Comparison of ENCODE assay signal across 14 cellular contexts in genomic region chr9:72947987-72948465, GRCh38. TPM values are rescaled to one million over a fixed set of nuclear protein-coding genes. Genes with fewer than 3 reads are reported as not detected.
DNase-seq lines count a peak whose midpoint lies in the region; ATAC-seq and TF ChIP-seq lines count a peak whose summit lies in the region.
"Had no signal": no experiment of that assay in that cellular context is flagged by ENCODE, and none has a peak within 500 bp of the region (broad histone marks: within the 10 kb centered on the region; RNA-seq: fewer than 3 reads in every experiment).

No MANE protein-coding gene starts in this region.

- in situ Hi-C loops in ACHN (cut with HindIII; ENCODE audit: low pct_ligation_motif_present, low pct_unique_long_range_greater_than_20kb, low sequenced_read_pairs): no loop called here

- DNase-seq in ACHN (peak; percentile 78), NCI-H748 treated with DMSO at 0.1 percent for 48 hours (lab: John Stamatoyannopoulos, UW) (peak; percentile 62), kidney epithelial cell (ENCODE audit: low read depth) (peak; percentile 44), psoas muscle (no peak), cerebellar nuclear complex (lab: John Stamatoyannopoulos, UW) (no peak), WERI-Rb-1 (no peak), SK-N-DZ (ENCODE audit: low spot score) (no peak)
- DNase-seq in activated CD4-positive, CD25-positive, alpha-beta regulatory T cell treated with anti-CD3 and anti-CD28 coated beads, Interleukin-2, amount 50 U/mL, for 72 hours: no peak
- DNase-seq: activated CD4-positive, alpha-beta T cell treated with anti-CD3 and anti-CD28 coated beads, Interleukin-2, amount 50 U/mL, for 48 hours; effector memory CD4-positive, alpha-beta T cell; NCI-H774; T-helper 17 cell had no signal

- 36 to 71% (median 50%) methylated on average over 3 of the region's 3 CpGs for WGBS in psoas muscle, 3 donors

- TF ChIP-seq CTCF in kidney epithelial cell (IDR thresholded peaks at IDR 0.05; ENCODE audit: insufficient read depth, low read length, poor library complexity, severe bottlenecking): no peak
- no peak for TF ChIP-seq CTCF in psoas muscle (IDR thresholded peaks at IDR 0.05)
- TF ChIP-seq CTCF in WERI-Rb-1 (IDR thresholded peaks at IDR 0.05; ENCODE audit: low read depth, low read length): no peak

- no peaks in the 10 kb centered on the region for H3K9me3 ChIP-seq in psoas muscle
- H3K9me3 ChIP-seq in WERI-Rb-1 (ENCODE audit: severe bottlenecking): no peaks in the 10 kb centered on the region
- H3K9me3 ChIP-seq: neutrophil had no signal

- intact Hi-C loops in psoas muscle (cut with DNase I): no loop called here

- H3K36me3 ChIP-seq in kidney epithelial cell (ENCODE audit: control insufficient read depth, insufficient read depth, low read length) (no peaks in the 10 kb centered on the region), psoas muscle (ENCODE audit: insufficient read depth in 1 of 2, low read depth in 1 of 2) (no peaks in the 10 kb centered on the region), WERI-Rb-1 (no peaks in the 10 kb centered on the region)
- H3K36me3 ChIP-seq: neutrophil had no signal

- ATAC-seq in psoas muscle: no peak
- ATAC-seq: T-helper 17 cell had no signal

- H3K4me1 ChIP-seq in psoas muscle: peaks cover 21% of the 10 kb centered on the region

- H3K27ac ChIP-seq in psoas muscle (no peak overlapping the region), WERI-Rb-1 (no peak overlapping the region)
- H3K27ac ChIP-seq: neutrophil had no signal

- H3K4me3 ChIP-seq in kidney epithelial cell (ENCODE audit: low read depth, low read length) (no peak overlapping the region), psoas muscle (peak overlapping the region; percentile 55), WERI-Rb-1 (ENCODE audit: low read depth, low read length) (no peak overlapping the region)

- H3K27me3 ChIP-seq in kidney epithelial cell (ENCODE audit: control insufficient read depth, insufficient read depth, low read length) (no peaks in the 10 kb centered on the region), psoas muscle (ENCODE audit: insufficient read depth in 3 of 3, low read length in 2 of 3) (no peaks in the 10 kb centered on the region), WERI-Rb-1 (ENCODE audit: insufficient read depth, low read depth, severe bottlenecking) (no peaks in the 10 kb centered on the region)
- H3K27me3 ChIP-seq: neutrophil had no signal

RNA-seq across cellular contexts. Expression of gene ALDH1A1, which starts 4.8 kb away (rescaled TPM):
- total RNA-seq in kidney epithelial cell (1.6 and 3.6 TPM in 2 replicates), psoas muscle (10 to 100 TPM; 14.1 to 57.0 (median 31.7) TPM)
- polyA plus RNA-seq in psoas muscle: 10 to 100 TPM in 2 of 3 donors, 1 to 10 TPM in 1; 7.0 to 21.0 (median 15.0) TPM
- polyA plus RNA-seq in SK-N-DZ (2014; cell fraction: cytosol; rRNA removed): 0.49 TPM in 1 of 2 replicates, not detected in the other
- polyA plus RNA-seq in SK-N-DZ (2014; cell fraction: nucleus; rRNA removed): not detected in 2 replicates
- total RNA-seq: activated T-helper 2 cell treated with anti-CD3 and anti-CD28 coated beads, Interferon-gamma antibody, Interleukin-2, Interleukin-4, amounts not matched to agents 10 μg/mL and 5 μg/mL and 100 μg/mL, durations not matched to agents 14 hours and 24 hours and 36 hours had no signal

Comparison
In these comparisons a context has a peak if more than half of its experiments do, and no peak if none do; other contexts are left out.
1. DNase-seq: peak in ACHN (single experiment), NCI-H748 treated with DMSO at 0.1 percent for 48 hours (single experiment) and kidney epithelial cell (single experiment); none in psoas muscle (0 of 2), cerebellar nuclear complex (0 of 2), activated CD4-positive, CD25-positive, alpha-beta regulatory T cell treated with anti-CD3 and anti-CD28 coated beads, Interleukin-2, amount 50 U/mL, for 72 hours (single experiment), WERI-Rb-1 (single experiment) and SK-N-DZ (single experiment).